Comparison of ENCODE assay signal across 19 cellular contexts in genomic region chr11:31805629-31806185, GRCh38. TPM values are rescaled to one million over a fixed set of nuclear protein-coding genes. Genes with fewer than 3 reads are reported as not detected.
DNase-seq lines count a peak whose midpoint lies in the region; ATAC-seq and TF ChIP-seq lines count a peak whose summit lies in the region.
"Had no signal": no experiment of that assay in that cellular context is flagged by ENCODE, and none has a peak within 500 bp of the region (broad histone marks: within the 10 kb centered on the region; RNA-seq: fewer than 3 reads in every experiment).

No MANE protein-coding gene starts in this region.

- peaks cover 100% of the 10 kb centered on the region for H3K27me3 ChIP-seq in SK-N-SH (ENCODE audit: insufficient read depth)
- peaks cover 100% of the 10 kb centered on the region for H3K27me3 ChIP-seq in NT2/D1 (ENCODE audit: insufficient read depth, insufficient read length)
- H3K27me3 ChIP-seq in esophagus muscularis mucosa = peaks cover 24 to 100% (median 100%) of the 10 kb centered on the region in 4 donors
- peaks cover 0 to 17% (median 0%) of the 10 kb centered on the region in 3 experiments for H3K27me3 ChIP-seq in neuronal stem cell (ENCODE audit: control insufficient read depth in 3 of 3, insufficient read depth in 3 of 3, low read depth in 1 of 3, low read length in 3 of 3)

- H2BK12ac ChIP-seq in neuronal stem cell (ENCODE audit: low read length) = peak overlapping the region; percentile 50

- H3K9ac ChIP-seq in SK-N-SH (no peak overlapping the region), NT2/D1 (ENCODE audit: insufficient read length, low read depth) (no peak overlapping the region), neuronal stem cell (ENCODE audit: low read depth, low read length, poor library complexity) (no peak overlapping the region)

- TF ChIP-seq POLR2A in esophagus muscularis mucosa (IDR thresholded peaks at IDR 0.05; ENCODE audit: low read depth) = no peak

- peaks cover 4% of the 10 kb centered on the region for H3F3A ChIP-seq in SK-N-SH (replicated peaks; ENCODE audit: insufficient read depth)

- peak overlapping the region; percentile 57 for H2AK5ac ChIP-seq in neuronal stem cell (ENCODE audit: low read depth, low read length)

- intact Hi-C loops in esophagus muscularis mucosa (cut with DNase I) = no loop called here

- peak overlapping the region; percentile 92 for H3K18ac ChIP-seq in neuronal stem cell (ENCODE audit: low read length)

- peaks cover 13% of the 10 kb centered on the region; the same call in 1 of the 2 replicates for H4K20me1 ChIP-seq in SK-N-SH (ENCODE audit: insufficient read depth)

- no peak overlapping the region for H3K4ac ChIP-seq in neuronal stem cell (ENCODE audit: low read length)

- CTCF ChIA-PET in SK-N-SH (lab: Yijun Ruan, JAX) = interaction anchor here (1.3 kb wide), 1 partner anchor 165 kb away, joined by 3 read pairs; no protein-coding TSS in a partner anchor

- H3K9me2 ChIP-seq in SK-N-SH = no peaks in the 10 kb centered on the region

- POLR2A ChIA-PET in SK-N-SH (lab: Yijun Ruan, JAX) = no interaction called here

- H3K23ac ChIP-seq in neuronal stem cell (ENCODE audit: low read depth, low read length, poor library complexity) = no peak overlapping the region

- H3K79me2 ChIP-seq in SK-N-SH (ENCODE audit: insufficient read depth) = no peaks in the 10 kb centered on the region

- H2BK15ac ChIP-seq in neuronal stem cell (ENCODE audit: low read length) = peak overlapping the region; percentile 61

- H3K4me3 ChIP-seq in SK-N-SH (ENCODE audit: low read depth in 2 of 2, low read length in 1 of 2) (no peak overlapping the region), NT2/D1 (ENCODE audit: insufficient read length, low read depth) (peak overlapping the region; percentile 21), esophagus muscularis mucosa (no peak overlapping the region), neuronal stem cell (ENCODE audit: low read length in 2 of 2) (peak overlapping the region in 1 of 2 donors; percentile 72)

- no peaks in the 10 kb centered on the region; a peak in 2 of 4 replicates for H3K4me1 ChIP-seq in SK-N-SH (ENCODE audit: control insufficient read depth in 1 of 2, insufficient read depth in 2 of 2, low read depth in 1 of 2, low read length in 1 of 2)
- H3K4me1 ChIP-seq in NT2/D1 (ENCODE audit: insufficient read depth, insufficient read length) = peaks cover 5% of the 10 kb centered on the region
- H3K4me1 ChIP-seq in esophagus muscularis mucosa = peaks cover 25 to 64% (median 39%) of the 10 kb centered on the region in 4 donors
- H3K4me1 ChIP-seq in neuronal stem cell (ENCODE audit: control insufficient read depth in 2 of 2, insufficient read depth in 1 of 2, low read depth in 1 of 2, low read length in 2 of 2) = peaks cover 11 to 32% of the 10 kb centered on the region in 2 donors

- peak; percentile 48 for DNase-seq in SK-N-SH
- DNase-seq in NT2/D1 (ENCODE audit: low read depth, low spot score) = no peak
- DNase-seq in esophagus muscularis mucosa (ENCODE audit: extremely low spot score) = peak; percentile 87
- DNase-seq in neuronal stem cell (ENCODE audit: low spot score) = no peak
- DNase-seq in effector CD4-positive, alpha-beta T cell = no peak
- no peak for DNase-seq in activated naive CD4-positive, alpha-beta T cell (lab: John Stamatoyannopoulos, UW)
- DNase-seq: activated B cell treated with CpG ODN at 0.5 μM for 24 hours; activated CD8-positive, alpha-beta memory T cell treated with anti-CD3 and anti-CD28 coated beads for 24 hours; central memory CD4-positive, alpha-beta T cell; Karpas-422; left cardiac atrium; NCI-H1092 treated with DMSO at 0.1 percent for 48 hours; NCI-H510A treated with DMSO at 0.1 percent for 48 hours; T-helper 1 cell had no signal

- no peaks in the 10 kb centered on the region for H3K36me3 ChIP-seq in SK-N-SH (replicated peaks in 1 of 2; ENCODE audit: control insufficient read depth in 1 of 2, insufficient read depth in 2 of 2, low read length in 1 of 2)
- H3K36me3 ChIP-seq in NT2/D1 (ENCODE audit: insufficient read depth, insufficient read length, low read length) = no peaks in the 10 kb centered on the region
- no peaks in the 10 kb centered on the region for H3K36me3 ChIP-seq in esophagus muscularis mucosa
- H3K36me3 ChIP-seq in neuronal stem cell (replicated peaks in 1 of 2; ENCODE audit: control insufficient read depth in 2 of 2, insufficient read depth in 2 of 2, low read length in 2 of 2) = peaks cover 14 to 74% of the 10 kb centered on the region in 2 donors

- no peak overlapping the region for H3K27ac ChIP-seq in SK-N-SH (ENCODE audit: low read depth in 2 of 2, low read length in 1 of 2)
- no peak overlapping the region for H3K27ac ChIP-seq in esophagus muscularis mucosa (replicated peaks in 1 of 4)
- no peak overlapping the region for H3K27ac ChIP-seq in neuronal stem cell (replicated peaks; ENCODE audit: low read length)
- H3K27ac ChIP-seq: C4-2B had no signal

- peak overlapping the region; percentile 87 for H3K14ac ChIP-seq in neuronal stem cell (ENCODE audit: low read length)

- H3K9me3 ChIP-seq in SK-N-SH = no peaks in the 10 kb centered on the region
- H3K9me3 ChIP-seq in NT2/D1 (ENCODE audit: insufficient read depth, low read length) = no peaks in the 10 kb centered on the region
- H3K9me3 ChIP-seq in esophagus muscularis mucosa = no peaks in the 10 kb centered on the region
- H3K9me3 ChIP-seq in neuronal stem cell (replicated peaks in 1 of 2; ENCODE audit: control insufficient read depth in 2 of 2, insufficient read depth in 1 of 2, low read depth in 1 of 2, low read length in 2 of 2) = peaks cover 0 to 10% of the 10 kb centered on the region in 2 donors

- TF ChIP-seq EP300 in SK-N-SH (IDR thresholded peaks at IDR 0.05; ENCODE audit: borderline replicate concordance in 1 of 2, low read depth in 1 of 2, low read length in 1 of 2) (no peak), esophagus muscularis mucosa (IDR thresholded peaks at IDR 0.05) (no peak)

- TF ChIP-seq CTCF in SK-N-SH (IDR thresholded peaks at IDR 0.05) (no peak), esophagus muscularis mucosa (IDR thresholded peaks at IDR 0.05) (no peak)

- H2AFZ ChIP-seq in SK-N-SH (ENCODE audit: low read depth) (no peak overlapping the region), neuronal stem cell (ENCODE audit: low read length) (no peak overlapping the region)

- 11% methylated on average over 16 of the region's 20 CpGs for WGBS in SK-N-SH (ENCODE audit: low lambda C conversion rate)
- 18% methylated on average over 3 of the region's 20 CpGs for WGBS in esophagus muscularis mucosa
- no CpG with 5 or more reads among the region's 20 CpGs for WGBS in neuronal stem cell (ENCODE audit: extremely low coverage in 2 of 2, insufficient read length in 2 of 2, insufficient replicate concordance in 1 of 2), 2 donors

- no peak for ATAC-seq in SK-N-SH treated with all-trans-retinoic acid at 6 μM for 48 hours
- no peak for ATAC-seq in GM18868 (IDR thresholded peaks at IDR 0.05; ENCODE audit: unreplicated experiment)
- ATAC-seq: left cardiac atrium; natural killer cell treated with Interleukin-12 subunit alpha and Interleukin-12 subunit beta and Interleukin-15 and Interleukin-18, amount 100 ng/mL, for 72 hours had no signal

- H3K4me2 ChIP-seq in SK-N-SH (no peak overlapping the region), neuronal stem cell (ENCODE audit: insufficient read depth, low read length, poor library complexity, severe bottlenecking) (peak overlapping the region; percentile 72)

- no peak overlapping the region for H4K8ac ChIP-seq in neuronal stem cell (ENCODE audit: low read depth, low read length)

- H3K79me1 ChIP-seq in neuronal stem cell (ENCODE audit: low read depth, low read length) = peaks cover 13% of the 10 kb centered on the region

- no peak overlapping the region for H2BK120ac ChIP-seq in neuronal stem cell (ENCODE audit: low read depth, low read length)

- no peak overlapping the region for H2BK5ac ChIP-seq in neuronal stem cell (ENCODE audit: low read length)

- no peak overlapping the region for H4K91ac ChIP-seq in neuronal stem cell (ENCODE audit: low read depth, low read length, poor library complexity)

- TF ChIP-seq RAD21 in SK-N-SH (IDR thresholded peaks at IDR 0.05; ENCODE audit: low read length) = no peak

TF ChIP-seq in SK-N-SH, 30 proteins besides CTCF, POLR2A, EP300 and RAD21:
- TF ChIP-seq FOXM1 (IDR thresholded peaks at IDR 0.05; ENCODE audit: low read depth) = no peak
- TF ChIP-seq SMC3 (IDR thresholded peaks at IDR 0.05; ENCODE audit: low read depth, low read length) = no peak
- TF ChIP-seq RCOR1 (IDR thresholded peaks at IDR 0.05; ENCODE audit: low read length) = no peak
- no peak for TF ChIP-seq MXI1 (IDR thresholded peaks at IDR 0.05; ENCODE audit: low read depth, low read length)
- TF ChIP-seq USF2 (IDR thresholded peaks at IDR 0.05; ENCODE audit: borderline replicate concordance, low read depth, low read length) = no peak

TF ChIP-seq in SK-N-SH treated with all-trans-retinoic acid at 6 μM for 48 hours, 23 proteins besides CTCF, POLR2A, EP300 and RAD21 (continues in another document):
- TF ChIP-seq ZC3H10 (CRISPR knock-in tag; IDR thresholded peaks at IDR 0.05) (no peak), PPARA (CRISPR knock-in tag; IDR thresholded peaks at IDR 0.05; ENCODE audit: borderline replicate concordance) (no peak), TCF4 (CRISPR knock-in tag; IDR thresholded peaks at IDR 0.05; ENCODE audit: borderline replicate concordance) (no peak), PATZ1 (CRISPR knock-in tag; IDR thresholded peaks at IDR 0.05; ENCODE audit: borderline replicate concordance) (no peak), ZFP30 (CRISPR knock-in tag; IDR thresholded peaks at IDR 0.05) (no peak), ZFP3 (CRISPR knock-in tag; IDR thresholded peaks at IDR 0.05) (no peak), RARB (CRISPR knock-in tag; IDR thresholded peaks at IDR 0.05) (no peak), ARNTL (CRISPR knock-in tag; IDR thresholded peaks at IDR 0.05; ENCODE audit: borderline replicate concordance, low read depth) (no peak)

RNA-seq across cellular contexts. Expression of gene PAX6, which starts 5.4 kb away (rescaled TPM):
- not detected in 2 replicates for polyA plus RNA-seq in SK-N-SH (2012; rRNA removed)
- not detected in 2 replicates for polyA plus RNA-seq in SK-N-SH (2012; cell fraction: cytosol; rRNA removed)
- not detected in 2 replicates for polyA plus RNA-seq in SK-N-SH (2012; cell fraction: nucleus; rRNA removed)
- under 1 TPM in 1 of 4 donors, not detected in 3; 0.06 TPM for total RNA-seq in esophagus muscularis mucosa
- 254 TPM for polyA plus RNA-seq in neuronal stem cell (2013, experiment 1 of 2)
- polyA plus RNA-seq in neuronal stem cell (2013, experiment 2 of 2) = 259 TPM
- total RNA-seq: activated B cell treated with CpG ODN at 0.5 μM for 24 hours; activated T-helper 1 cell treated with anti-CD3 and anti-CD28 coated beads, Interleukin-12 subunit alpha, Interleukin-12 subunit beta, Interleukin-2, Interleukin-4 antibody, amounts not matched to agents 30 ng/mL and 10 ng/mL and 1 ng/mL, durations not matched to agents 14 hours and 24 hours and 36 hours; left cardiac atrium; natural killer cell treated with Interleukin-12 subunit alpha and Interleukin-12 subunit beta and Interleukin-15 and Interleukin-18, amount 100 ng/mL, for 72 hours had no signal

Comparison
In these comparisons a context has a peak if more than half of its experiments do, and no peak if none do; other contexts are left out.
1. DNase-seq: peak in SK-N-SH (single experiment) and esophagus muscularis mucosa (single experiment); none in NT2/D1 (single experiment), neuronal stem cell (single experiment), effector CD4-positive, alpha-beta T cell (single experiment) and activated naive CD4-positive, alpha-beta T cell (0 of 4).